1 cellular context compared by ENCODE assay signal in genomic region chr7:77482015-77482414, GRCh38.
TF ChIP-seq lines count a peak whose summit lies in the region.

No MANE protein-coding gene starts in this region.

TF ChIP-seq in K562, 482 proteins besides CTCF, POLR2A, EP300 and RAD21 (continued from another document):
- TF ChIP-seq GTF3C2 (IDR thresholded peaks at IDR 0.05; ENCODE audit: borderline replicate concordance, extremely low read depth, insufficient read length) (no peak), ETV1 (tag; conservative IDR thresholded peaks at IDR 0.05; ENCODE audit: low read depth) (peak; percentile 25; the same call in 1 of the 2 replicates), PHB (CRISPR knock-in tag; IDR thresholded peaks at IDR 0.05) (no peak), KLF16 (IDR thresholded peaks at IDR 0.05) (no peak), TSHZ1 (CRISPR knock-in tag; IDR thresholded peaks at IDR 0.05) (no peak), NCOA4 (IDR thresholded peaks at IDR 0.05; ENCODE audit: partially characterized antibody) (no peak), GATA2 (CRISPR knock-in tag; IDR thresholded peaks at IDR 0.05) (no peak), ZBTB9 (CRISPR knock-in tag; IDR thresholded peaks at IDR 0.05) (no peak), ELF2 (CRISPR knock-in tag; IDR thresholded peaks at IDR 0.05) (no peak), ZNF79 (CRISPR knock-in tag; IDR thresholded peaks at IDR 0.05; ENCODE audit: low read depth) (no peak), IRF9 (tag; IDR thresholded peaks at IDR 0.05) (no peak), PCBP1 (IDR thresholded peaks at IDR 0.05; ENCODE audit: low read depth, low read length, poor library complexity, severe bottlenecking) (no peak), MTF1 (CRISPR knock-in tag; IDR thresholded peaks at IDR 0.05; ENCODE audit: borderline replicate concordance) (no peak), PBX2 (CRISPR knock-in tag; IDR thresholded peaks at IDR 0.05; ENCODE audit: low read depth) (no peak), PBX2 (tag; conservative IDR thresholded peaks at IDR 0.05; ENCODE audit: low read depth) (0 out of 2 replicates have a peak, but pooled peaks have one; percentile 7), TBP (optimal IDR thresholded peaks at IDR 0.05; ENCODE audit: low read depth, low read length) (no peak)
